26 cellular contexts compared by ENCODE assay signal in genomic region chr2:65043001-65043400, GRCh38. TPM values are rescaled to one million over a fixed set of nuclear protein-coding genes. Genes with fewer than 3 reads are reported as not detected.
DNase-seq lines count a peak whose midpoint lies in the region; ATAC-seq and TF ChIP-seq lines count a peak whose summit lies in the region.
"Had no signal": no experiment of that assay in that cellular context is flagged by ENCODE, and none has a peak within 500 bp of the region (broad histone marks: within the 10 kb centered on the region; RNA-seq: fewer than 3 reads in every experiment).

No MANE protein-coding gene starts in this region.

- H3K4me1 ChIP-seq in right cardiac atrium (ENCODE audit: control insufficient read depth, insufficient read depth, low read length) (no peaks in the 10 kb centered on the region), foreskin keratinocyte (no peaks in the 10 kb centered on the region)
- H3K4me1 ChIP-seq: A549 had no signal

- H3K36me3 Mint-ChIP-seq in activated B cell treated with CpG ODN at 0.5 μM for 24 hours (ENCODE audit: low read depth) = peaks cover 67% of the 10 kb centered on the region

- ATAC-seq in right cardiac atrium = peak; percentile 14 to 58
- no peak for ATAC-seq in left ventricle myocardium superior
- ATAC-seq in activated B cell treated with CpG ODN at 0.5 μM for 24 hours (ENCODE audit: low read depth) = no peak
- no peak for ATAC-seq in foreskin keratinocyte
- ATAC-seq: A549, GM12878 had no signal

- CTCF ChIA-PET in activated B cell treated with CpG ODN at 0.5 μM for 24 hours (lab: Charles Lee) = interaction anchor here (1.0 to 14.3 kb wide), 5 partner anchors 10 to 555 kb away, joined by 3 to 186 read pairs (median 3); partner anchors contain the start of gene CEP68

- H3K27me3 ChIP-seq in right cardiac atrium (ENCODE audit: control insufficient read depth, insufficient read depth) (no peaks in the 10 kb centered on the region), foreskin keratinocyte (no peaks in the 10 kb centered on the region)
- H3K27me3 ChIP-seq: MG63, SJSA1 had no signal

- H3K4me3 ChIP-seq in right cardiac atrium (ENCODE audit: low read length) = no peak overlapping the region
- H3K4me3 ChIP-seq: A549, GM12878, MG63, PC-9, SJSA1 had no signal

- no peaks in the 10 kb centered on the region for H3K9me3 ChIP-seq in right cardiac atrium (ENCODE audit: control insufficient read depth, low read length)

- intact Hi-C loops in right cardiac atrium (cut with DNase I) = loop anchor here in 1 of 4 donors (5.0 kb wide), 1 partner anchor 126 kb away; no protein-coding TSS in a partner anchor
- intact Hi-C loops in left ventricle myocardium superior (cut with micrococcal nuclease) = no loop called here
- intact Hi-C loops in activated B cell treated with CpG ODN at 0.5 μM for 24 hours (cut with micrococcal nuclease) = no loop called here

- WGBS in right cardiac atrium = 53% methylated on average over 2 of the region's 2 CpGs

- TF ChIP-seq CTCF in activated B cell treated with CpG ODN at 0.5 μM for 24 hours (IDR thresholded peaks at IDR 0.05) (no peak), foreskin keratinocyte (conservative IDR thresholded peaks at IDR 0.05) (no peak)

- H3K9me3 Mint-ChIP-seq in activated B cell treated with CpG ODN at 0.5 μM for 24 hours = peaks cover 11% of the 10 kb centered on the region

- H3K4me3 Mint-ChIP-seq in activated B cell treated with CpG ODN at 0.5 μM for 24 hours = no peak overlapping the region
- H3K4me3 Mint-ChIP-seq: CD8-positive, alpha-beta memory T cell had no signal

- no peak for DNase-seq in right cardiac atrium
- DNase-seq in left ventricle myocardium superior = no peak
- no peak for DNase-seq in activated B cell treated with CpG ODN at 0.5 μM for 24 hours
- peak; percentile 44 to 76 for DNase-seq in lung microvascular endothelial cell (ENCODE audit: low read depth in 2 of 2)
- DNase-seq in middle frontal gyrus (ENCODE audit: extremely low spot score, low spot score) = no peak
- DNase-seq in foreskin keratinocyte = no peak
- no peak for DNase-seq in NCI-H524 treated with DMSO at 0.1 percent for 48 hours (lab: John Stamatoyannopoulos, UW)
- DNase-seq: AML-193; CD8-positive, alpha-beta memory T cell; DMS 273 treated with DMSO at 0.1 percent for 48 hours; DMS79; EL; GDM1; HCEC 1CT; IMR-90; KG1; MG63; NCI-H2029; NCI-H446 treated with DMSO at 0.1 percent for 48 hours; NCI-H526 treated with DMSO at 0.1 percent for 48 hours; PC-9; Right ventricle myocardium superior had no signal

- H3K4me1 Mint-ChIP-seq in activated B cell treated with CpG ODN at 0.5 μM for 24 hours = peaks cover 11% of the 10 kb centered on the region

- POLR2A ChIA-PET in activated B cell treated with CpG ODN at 0.5 μM for 24 hours (lab: Charles Lee) = interaction anchor here (1.0 to 1.5 kb wide), 3 partner anchors 10 to 25 kb away, joined by 3 to 5 read pairs (median 4); partner anchors contain the start of gene CEP68

- H3K27me3 Mint-ChIP-seq in activated B cell treated with CpG ODN at 0.5 μM for 24 hours = no peaks in the 10 kb centered on the region
- H3K27me3 Mint-ChIP-seq: CD8-positive, alpha-beta memory T cell had no signal

- peak overlapping the region; percentile 53 for H3K27ac Mint-ChIP-seq in activated B cell treated with CpG ODN at 0.5 μM for 24 hours
- H3K27ac Mint-ChIP-seq: CD8-positive, alpha-beta memory T cell had no signal

- no peak overlapping the region for H3K27ac ChIP-seq in right cardiac atrium (ENCODE audit: low read length)
- no peak overlapping the region for H3K27ac ChIP-seq in foreskin keratinocyte
- H3K27ac ChIP-seq: A549, C4-2B, PC-9, SJSA1 had no signal

RNA-seq across cellular contexts. Expression of gene CEP68, which starts 13.2 kb away (rescaled TPM):
- 10 to 100 TPM; 12.0 to 19.3 (median 15.1) TPM for total RNA-seq in right cardiac atrium
- polyA plus RNA-seq in right cardiac atrium = 8.6 TPM
- 19.5 TPM for total RNA-seq in left ventricle myocardium superior
- total RNA-seq in activated B cell treated with CpG ODN at 0.5 μM for 24 hours = 16.6 and 17.9 TPM in 2 replicates
- total RNA-seq in lung microvascular endothelial cell = 30.8 and 32.3 TPM in 2 replicates
- total RNA-seq in foreskin keratinocyte = 5.4 and 5.8 TPM in 2 replicates
- polyA plus RNA-seq in foreskin keratinocyte = 4.2 and 4.7 TPM in 2 replicates

RNA-seq across cellular contexts. Expression of gene SLC1A4, which starts 53.8 kb away (rescaled TPM):
- total RNA-seq in right cardiac atrium (1 to 10 TPM; 3.6 to 5.6 (median 4.3) TPM), left ventricle myocardium superior (6.2 TPM), activated B cell treated with CpG ODN at 0.5 μM for 24 hours (32.1 and 35.4 TPM in 2 replicates), lung microvascular endothelial cell (10.2 and 11.7 TPM in 2 replicates), foreskin keratinocyte (1.0 and 20.2 TPM in 2 replicates)
- polyA plus RNA-seq in right cardiac atrium (1.2 TPM), foreskin keratinocyte (0.52 and 12.3 TPM in 2 replicates)

Comparison
In these comparisons a context has a peak if more than half of its experiments do, and no peak if none do; other contexts are left out.
1. ATAC-seq: peak in right cardiac atrium (2 of 2); none in left ventricle myocardium superior (single experiment), activated B cell treated with CpG ODN at 0.5 μM for 24 hours (single experiment) and foreskin keratinocyte (single experiment).
2. DNase-seq: peak in lung microvascular endothelial cell (2 of 2); none in right cardiac atrium (0 of 3), left ventricle myocardium superior (single experiment), activated B cell treated with CpG ODN at 0.5 μM for 24 hours (single experiment), middle frontal gyrus (single experiment), foreskin keratinocyte (0 of 2) and NCI-H524 treated with DMSO at 0.1 percent for 48 hours (single experiment).